Comparison of ENCODE assay signal across 1 cellular context in the genomic region with DNA sequence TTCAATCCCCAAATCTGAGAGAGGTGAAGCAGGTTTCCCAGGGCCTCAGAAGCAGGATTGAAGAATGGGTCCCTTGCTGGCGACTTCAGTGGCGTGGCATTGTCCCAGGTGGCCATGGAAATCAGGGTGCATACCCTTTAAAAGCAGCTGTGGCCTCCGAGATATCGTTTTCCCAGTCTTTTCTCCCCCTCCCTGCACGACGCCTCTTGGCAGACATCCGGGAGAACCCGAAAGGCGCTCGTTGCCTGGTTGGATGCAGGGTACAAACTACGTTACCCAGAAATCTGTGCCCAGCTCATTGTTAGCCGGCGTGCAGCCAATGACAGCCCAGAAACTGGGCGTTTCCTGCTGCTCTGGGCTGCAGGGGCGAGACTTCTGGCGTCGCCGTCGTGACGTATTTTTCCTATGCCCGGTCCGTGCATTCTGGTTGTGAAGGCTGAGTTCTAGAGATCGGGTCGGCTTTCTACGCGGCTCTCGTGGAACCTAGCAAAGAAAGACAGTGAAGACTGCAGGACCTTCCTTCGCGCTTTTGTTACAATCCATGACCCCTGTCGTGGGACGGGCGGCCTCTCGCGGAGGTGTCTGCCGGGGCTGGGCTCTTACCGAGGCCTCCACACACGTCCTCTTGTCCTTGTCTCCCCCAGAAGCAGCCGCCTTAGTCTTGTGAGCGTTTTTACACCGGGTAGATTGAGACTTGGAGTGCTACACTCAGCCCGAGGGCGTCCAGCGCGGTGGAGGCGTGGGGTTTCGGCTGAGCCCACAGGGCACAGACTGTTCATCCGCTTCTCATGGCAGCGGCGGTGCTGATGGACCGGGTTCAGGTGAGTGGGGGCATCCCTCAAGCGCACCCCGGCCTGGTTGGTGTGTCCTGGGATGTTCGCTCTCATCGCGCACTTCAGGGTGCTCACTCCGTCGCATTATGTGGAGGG.
TF ChIP-seq lines count a peak whose summit lies in the region.

A gene (plus strand): TSS at position 395 of the 929 bp plus-strand sequence. CDS start 394 bp downstream, at position 789.

TF ChIP-seq in HEK293, 187 proteins besides CTCF, POLR2A, EP300 and RAD21 (continued from another document and continues in another):
- TF ChIP-seq, protein P1, sequence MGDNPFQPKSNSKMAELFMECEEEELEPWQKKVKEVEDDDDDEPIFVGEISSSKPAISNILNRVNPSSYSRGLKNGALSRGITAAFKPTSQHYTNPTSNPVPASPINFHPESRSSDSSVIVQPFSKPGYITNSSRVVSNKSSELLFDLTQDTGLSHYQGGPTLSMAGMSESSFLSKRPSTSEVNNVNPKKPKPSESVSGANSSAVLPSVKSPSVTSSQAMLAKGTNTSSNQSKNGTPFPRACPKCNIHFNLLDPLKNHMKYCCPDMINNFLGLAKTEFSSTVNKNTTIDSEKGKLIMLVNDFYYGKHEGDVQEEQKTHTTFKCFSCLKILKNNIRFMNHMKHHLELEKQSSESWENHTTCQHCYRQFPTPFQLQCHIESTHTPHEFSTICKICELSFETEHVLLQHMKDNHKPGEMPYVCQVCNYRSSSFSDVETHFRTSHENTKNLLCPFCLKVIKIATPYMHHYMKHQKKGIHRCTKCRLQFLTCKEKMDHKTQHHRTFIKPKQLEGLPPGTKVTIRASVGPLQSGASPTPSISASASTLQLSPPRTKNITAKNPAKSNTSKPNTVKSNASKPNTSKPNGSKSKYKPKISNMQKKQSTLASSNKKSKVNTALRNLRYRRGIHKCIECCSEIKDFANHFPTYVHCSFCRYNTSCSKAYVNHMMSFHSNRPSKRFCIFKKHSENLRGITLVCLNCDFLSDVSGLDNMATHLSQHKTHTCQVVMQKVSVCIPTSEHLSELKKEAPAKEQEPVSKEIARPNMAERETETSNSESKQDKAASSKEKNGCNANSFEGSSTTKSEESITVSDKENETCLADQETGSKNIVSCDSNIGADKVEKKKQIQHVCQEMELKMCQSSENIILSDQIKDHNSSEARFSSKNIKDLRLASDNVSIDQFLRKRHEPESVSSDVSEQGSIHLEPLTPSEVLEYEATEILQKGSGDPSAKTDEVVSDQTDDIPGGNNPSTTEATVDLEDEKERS (tag by site-specific recombination; IDR thresholded peaks at IDR 0.05) = no peak
- TF ChIP-seq ZSCAN30 (tag by site-specific recombination; IDR thresholded peaks at IDR 0.05) (no peak), ZBTB48 (tag by site-specific recombination; IDR thresholded peaks at IDR 0.05) (no peak; the same call in 1 of the 2 replicates), ZNF670 (tag by site-specific recombination; IDR thresholded peaks at IDR 0.05; ENCODE audit: low read depth) (no peak), ZNF426 (tag by site-specific recombination; IDR thresholded peaks at IDR 0.05) (no peak), YY2 (tag by site-specific recombination; IDR thresholded peaks at IDR 0.05) (no peak), ZXDB (tag by site-specific recombination; IDR thresholded peaks at IDR 0.05) (peak; percentile 100), ZNF549 (tag by site-specific recombination; IDR thresholded peaks at IDR 0.05) (no peak), ZNF571 (tag by site-specific recombination; IDR thresholded peaks at IDR 0.05) (no peak), ZNF221 (tag by site-specific recombination; IDR thresholded peaks at IDR 0.05; ENCODE audit: borderline replicate concordance) (no peak), ZNF23 (tag by site-specific recombination; IDR thresholded peaks at IDR 0.05; ENCODE audit: borderline replicate concordance) (0 out of 2 replicates have a peak, but pooled peaks have one; percentile 17), SP3 (tag by site-specific recombination; IDR thresholded peaks at IDR 0.05) (peak; percentile 81), ZNF324 (tag by site-specific recombination; IDR thresholded peaks at IDR 0.05) (no peak), ZNF354C (tag by site-specific recombination; IDR thresholded peaks at IDR 0.05; ENCODE audit: borderline replicate concordance, low read depth) (no peak), ZNF350 (tag by site-specific recombination; IDR thresholded peaks at IDR 0.05) (no peak), OSR2 (tag by site-specific recombination; IDR thresholded peaks at IDR 0.05) (no peak), ZBTB1 (tag by site-specific recombination; IDR thresholded peaks at IDR 0.05) (no peak), ZNF202 (tag by site-specific recombination; IDR thresholded peaks at IDR 0.05; ENCODE audit: borderline replicate concordance) (no peak), ZNF560 (tag by site-specific recombination; IDR thresholded peaks at IDR 0.05; ENCODE audit: borderline replicate concordance) (no peak), OVOL3 (tag by site-specific recombination; IDR thresholded peaks at IDR 0.05) (no peak), SETDB1 (IDR thresholded peaks at IDR 0.05; ENCODE audit: insufficient read length, low read length) (no peak), GLI2 (tag by site-specific recombination; IDR thresholded peaks at IDR 0.05; ENCODE audit: borderline replicate concordance, low read depth) (no peak), ZNF433 (tag by site-specific recombination; IDR thresholded peaks at IDR 0.05; ENCODE audit: low read depth) (no peak), ZNF366 (tag by site-specific recombination; conservative IDR thresholded peaks at IDR 0.05) (no peak), ZBTB21 (tag by site-specific recombination; IDR thresholded peaks at IDR 0.05) (peak; percentile 89)
- TF ChIP-seq, protein P2, sequence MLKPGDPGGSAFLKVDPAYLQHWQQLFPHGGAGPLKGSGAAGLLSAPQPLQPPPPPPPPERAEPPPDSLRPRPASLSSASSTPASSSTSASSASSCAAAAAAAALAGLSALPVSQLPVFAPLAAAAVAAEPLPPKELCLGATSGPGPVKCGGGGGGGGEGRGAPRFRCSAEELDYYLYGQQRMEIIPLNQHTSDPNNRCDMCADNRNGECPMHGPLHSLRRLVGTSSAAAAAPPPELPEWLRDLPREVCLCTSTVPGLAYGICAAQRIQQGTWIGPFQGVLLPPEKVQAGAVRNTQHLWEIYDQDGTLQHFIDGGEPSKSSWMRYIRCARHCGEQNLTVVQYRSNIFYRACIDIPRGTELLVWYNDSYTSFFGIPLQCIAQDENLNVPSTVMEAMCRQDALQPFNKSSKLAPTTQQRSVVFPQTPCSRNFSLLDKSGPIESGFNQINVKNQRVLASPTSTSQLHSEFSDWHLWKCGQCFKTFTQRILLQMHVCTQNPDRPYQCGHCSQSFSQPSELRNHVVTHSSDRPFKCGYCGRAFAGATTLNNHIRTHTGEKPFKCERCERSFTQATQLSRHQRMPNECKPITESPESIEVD (tag by site-specific recombination; IDR thresholded peaks at IDR 0.05) = no peak
- TF ChIP-seq, protein P3, sequence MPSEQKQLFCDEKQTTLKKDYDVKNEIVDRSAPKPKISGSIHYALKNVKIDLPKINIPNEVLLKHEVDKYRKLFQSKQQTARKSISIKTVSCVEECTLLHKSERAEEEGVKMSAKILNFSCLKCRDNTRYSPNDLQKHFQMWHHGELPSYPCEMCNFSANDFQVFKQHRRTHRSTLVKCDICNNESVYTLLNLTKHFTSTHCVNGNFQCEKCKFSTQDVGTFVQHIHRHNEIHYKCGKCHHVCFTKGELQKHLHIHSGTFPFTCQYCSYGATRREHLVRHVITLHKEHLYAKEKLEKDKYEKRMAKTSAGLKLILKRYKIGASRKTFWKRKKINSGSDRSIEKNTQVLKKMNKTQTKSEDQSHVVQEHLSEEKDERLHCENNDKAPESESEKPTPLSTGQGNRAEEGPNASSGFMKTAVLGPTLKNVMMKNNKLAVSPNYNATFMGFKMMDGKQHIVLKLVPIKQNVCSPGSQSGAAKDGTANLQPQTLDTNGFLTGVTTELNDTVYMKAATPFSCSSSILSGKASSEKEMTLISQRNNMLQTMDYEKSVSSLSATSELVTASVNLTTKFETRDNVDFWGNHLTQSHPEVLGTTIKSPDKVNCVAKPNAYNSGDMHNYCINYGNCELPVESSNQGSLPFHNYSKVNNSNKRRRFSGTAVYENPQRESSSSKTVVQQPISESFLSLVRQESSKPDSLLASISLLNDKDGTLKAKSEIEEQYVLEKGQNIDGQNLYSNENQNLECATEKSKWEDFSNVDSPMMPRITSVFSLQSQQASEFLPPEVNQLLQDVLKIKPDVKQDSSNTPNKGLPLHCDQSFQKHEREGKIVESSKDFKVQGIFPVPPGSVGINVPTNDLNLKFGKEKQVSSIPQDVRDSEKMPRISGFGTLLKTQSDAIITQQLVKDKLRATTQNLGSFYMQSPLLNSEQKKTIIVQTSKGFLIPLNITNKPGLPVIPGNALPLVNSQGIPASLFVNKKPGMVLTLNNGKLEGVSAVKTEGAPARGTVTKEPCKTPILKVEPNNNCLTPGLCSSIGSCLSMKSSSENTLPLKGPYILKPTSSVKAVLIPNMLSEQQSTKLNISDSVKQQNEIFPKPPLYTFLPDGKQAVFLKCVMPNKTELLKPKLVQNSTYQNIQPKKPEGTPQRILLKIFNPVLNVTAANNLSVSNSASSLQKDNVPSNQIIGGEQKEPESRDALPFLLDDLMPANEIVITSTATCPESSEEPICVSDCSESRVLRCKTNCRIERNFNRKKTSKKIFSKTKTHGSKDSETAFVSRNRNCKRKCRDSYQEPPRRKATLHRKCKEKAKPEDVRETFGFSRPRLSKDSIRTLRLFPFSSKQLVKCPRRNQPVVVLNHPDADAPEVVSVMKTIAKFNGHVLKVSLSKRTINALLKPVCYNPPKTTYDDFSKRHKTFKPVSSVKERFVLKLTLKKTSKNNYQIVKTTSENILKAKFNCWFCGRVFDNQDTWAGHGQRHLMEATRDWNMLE (tag by site-specific recombination; conservative IDR thresholded peaks at IDR 0.05; ENCODE audit: low read depth) = peak; percentile 78
- TF ChIP-seq, protein P4, sequence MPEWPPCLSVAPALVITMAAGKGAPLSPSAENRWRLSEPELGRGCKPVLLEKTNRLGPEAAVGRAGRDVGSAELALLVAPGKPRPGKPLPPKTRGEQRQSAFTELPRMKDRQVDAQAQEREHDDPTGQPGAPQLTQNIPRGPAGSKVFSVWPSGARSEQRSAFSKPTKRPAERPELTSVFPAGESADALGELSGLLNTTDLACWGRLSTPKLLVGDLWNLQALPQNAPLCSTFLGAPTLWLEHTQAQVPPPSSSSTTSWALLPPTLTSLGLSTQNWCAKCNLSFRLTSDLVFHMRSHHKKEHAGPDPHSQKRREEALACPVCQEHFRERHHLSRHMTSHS (tag by site-specific recombination; IDR thresholded peaks at IDR 0.05) = no peak
- TF ChIP-seq, protein P5, sequence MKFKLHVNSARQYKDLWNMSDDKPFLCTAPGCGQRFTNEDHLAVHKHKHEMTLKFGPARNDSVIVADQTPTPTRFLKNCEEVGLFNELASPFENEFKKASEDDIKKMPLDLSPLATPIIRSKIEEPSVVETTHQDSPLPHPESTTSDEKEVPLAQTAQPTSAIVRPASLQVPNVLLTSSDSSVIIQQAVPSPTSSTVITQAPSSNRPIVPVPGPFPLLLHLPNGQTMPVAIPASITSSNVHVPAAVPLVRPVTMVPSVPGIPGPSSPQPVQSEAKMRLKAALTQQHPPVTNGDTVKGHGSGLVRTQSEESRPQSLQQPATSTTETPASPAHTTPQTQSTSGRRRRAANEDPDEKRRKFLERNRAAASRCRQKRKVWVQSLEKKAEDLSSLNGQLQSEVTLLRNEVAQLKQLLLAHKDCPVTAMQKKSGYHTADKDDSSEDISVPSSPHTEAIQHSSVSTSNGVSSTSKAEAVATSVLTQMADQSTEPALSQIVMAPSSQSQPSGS (tag by site-specific recombination; IDR thresholded peaks at IDR 0.05; ENCODE audit: low read depth) = no peak
- TF ChIP-seq, protein P6, sequence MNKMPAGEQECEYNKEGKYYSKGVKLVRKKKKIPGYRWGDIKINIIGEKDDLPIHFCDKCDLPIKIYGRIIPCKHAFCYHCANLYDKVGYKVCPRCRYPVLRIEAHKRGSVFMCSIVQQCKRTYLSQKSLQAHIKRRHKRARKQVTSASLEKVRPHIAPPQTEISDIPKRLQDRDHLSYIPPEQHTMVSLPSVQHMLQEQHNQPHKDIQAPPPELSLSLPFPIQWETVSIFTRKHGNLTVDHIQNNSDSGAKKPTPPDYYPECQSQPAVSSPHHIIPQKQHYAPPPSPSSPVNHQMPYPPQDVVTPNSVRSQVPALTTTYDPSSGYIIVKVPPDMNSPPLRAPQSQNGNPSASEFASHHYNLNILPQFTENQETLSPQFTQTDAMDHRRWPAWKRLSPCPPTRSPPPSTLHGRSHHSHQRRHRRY (tag by site-specific recombination; IDR thresholded peaks at IDR 0.05) = no peak
- TF ChIP-seq, protein P7, sequence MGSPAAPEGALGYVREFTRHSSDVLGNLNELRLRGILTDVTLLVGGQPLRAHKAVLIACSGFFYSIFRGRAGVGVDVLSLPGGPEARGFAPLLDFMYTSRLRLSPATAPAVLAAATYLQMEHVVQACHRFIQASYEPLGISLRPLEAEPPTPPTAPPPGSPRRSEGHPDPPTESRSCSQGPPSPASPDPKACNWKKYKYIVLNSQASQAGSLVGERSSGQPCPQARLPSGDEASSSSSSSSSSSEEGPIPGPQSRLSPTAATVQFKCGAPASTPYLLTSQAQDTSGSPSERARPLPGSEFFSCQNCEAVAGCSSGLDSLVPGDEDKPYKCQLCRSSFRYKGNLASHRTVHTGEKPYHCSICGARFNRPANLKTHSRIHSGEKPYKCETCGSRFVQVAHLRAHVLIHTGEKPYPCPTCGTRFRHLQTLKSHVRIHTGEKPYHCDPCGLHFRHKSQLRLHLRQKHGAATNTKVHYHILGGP (tag by site-specific recombination; IDR thresholded peaks at IDR 0.05) = no peak
- TF ChIP-seq, protein P8, sequence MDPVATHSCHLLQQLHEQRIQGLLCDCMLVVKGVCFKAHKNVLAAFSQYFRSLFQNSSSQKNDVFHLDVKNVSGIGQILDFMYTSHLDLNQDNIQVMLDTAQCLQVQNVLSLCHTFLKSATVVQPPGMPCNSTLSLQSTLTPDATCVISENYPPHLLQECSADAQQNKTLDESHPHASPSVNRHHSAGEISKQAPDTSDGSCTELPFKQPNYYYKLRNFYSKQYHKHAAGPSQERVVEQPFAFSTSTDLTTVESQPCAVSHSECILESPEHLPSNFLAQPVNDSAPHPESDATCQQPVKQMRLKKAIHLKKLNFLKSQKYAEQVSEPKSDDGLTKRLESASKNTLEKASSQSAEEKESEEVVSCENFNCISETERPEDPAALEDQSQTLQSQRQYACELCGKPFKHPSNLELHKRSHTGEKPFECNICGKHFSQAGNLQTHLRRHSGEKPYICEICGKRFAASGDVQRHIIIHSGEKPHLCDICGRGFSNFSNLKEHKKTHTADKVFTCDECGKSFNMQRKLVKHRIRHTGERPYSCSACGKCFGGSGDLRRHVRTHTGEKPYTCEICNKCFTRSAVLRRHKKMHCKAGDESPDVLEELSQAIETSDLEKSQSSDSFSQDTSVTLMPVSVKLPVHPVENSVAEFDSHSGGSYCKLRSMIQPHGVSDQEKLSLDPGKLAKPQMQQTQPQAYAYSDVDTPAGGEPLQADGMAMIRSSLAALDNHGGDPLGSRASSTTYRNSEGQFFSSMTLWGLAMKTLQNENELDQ (tag by site-specific recombination; IDR thresholded peaks at IDR 0.05; ENCODE audit: low read depth) = no peak
- TF ChIP-seq, protein P9, sequence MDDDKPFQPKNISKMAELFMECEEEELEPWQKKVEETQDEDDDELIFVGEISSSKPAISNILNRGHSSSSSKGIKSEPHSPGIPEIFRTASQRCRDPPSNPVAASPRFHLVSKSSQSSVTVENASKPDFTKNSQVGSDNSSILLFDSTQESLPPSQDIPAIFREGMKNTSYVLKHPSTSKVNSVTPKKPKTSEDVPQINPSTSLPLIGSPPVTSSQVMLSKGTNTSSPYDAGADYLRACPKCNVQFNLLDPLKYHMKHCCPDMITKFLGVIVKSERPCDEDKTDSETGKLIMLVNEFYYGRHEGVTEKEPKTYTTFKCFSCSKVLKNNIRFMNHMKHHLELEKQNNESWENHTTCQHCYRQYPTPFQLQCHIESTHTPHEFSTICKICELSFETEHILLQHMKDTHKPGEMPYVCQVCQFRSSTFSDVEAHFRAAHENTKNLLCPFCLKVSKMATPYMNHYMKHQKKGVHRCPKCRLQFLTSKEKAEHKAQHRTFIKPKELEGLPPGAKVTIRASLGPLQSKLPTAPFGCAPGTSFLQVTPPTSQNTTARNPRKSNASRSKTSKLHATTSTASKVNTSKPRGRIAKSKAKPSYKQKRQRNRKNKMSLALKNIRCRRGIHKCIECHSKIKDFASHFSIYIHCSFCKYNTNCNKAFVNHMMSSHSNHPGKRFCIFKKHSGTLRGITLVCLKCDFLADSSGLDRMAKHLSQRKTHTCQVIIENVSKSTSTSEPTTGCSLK (tag by site-specific recombination; IDR thresholded peaks at IDR 0.05) = no peak
